ENCODE assay signal across 3 cellular contexts in genomic region chr5:176872586-176873377, GRCh38. TPM values are rescaled to one million over a fixed set of nuclear protein-coding genes. Genes with fewer than 3 reads are reported as not detected.
"Had no signal": no experiment of that assay in that cellular context is flagged by ENCODE, and none has a peak within 500 bp of the region (broad histone marks: within the 10 kb centered on the region; RNA-seq: fewer than 3 reads in every experiment).

No MANE protein-coding gene starts in this region.

RNA-seq across cellular contexts. Expression of gene HK3, which starts 26.4 kb away (rescaled TPM):
- total RNA-seq: activated naive CD4-positive, alpha-beta T cell treated with anti-CD3 and anti-CD28 coated beads for 36 hours; dermis microvascular lymphatic vessel endothelial cell; mammary epithelial cell had no signal
